ENCODE assay signal across 26 cellular contexts in the genomic region with DNA sequence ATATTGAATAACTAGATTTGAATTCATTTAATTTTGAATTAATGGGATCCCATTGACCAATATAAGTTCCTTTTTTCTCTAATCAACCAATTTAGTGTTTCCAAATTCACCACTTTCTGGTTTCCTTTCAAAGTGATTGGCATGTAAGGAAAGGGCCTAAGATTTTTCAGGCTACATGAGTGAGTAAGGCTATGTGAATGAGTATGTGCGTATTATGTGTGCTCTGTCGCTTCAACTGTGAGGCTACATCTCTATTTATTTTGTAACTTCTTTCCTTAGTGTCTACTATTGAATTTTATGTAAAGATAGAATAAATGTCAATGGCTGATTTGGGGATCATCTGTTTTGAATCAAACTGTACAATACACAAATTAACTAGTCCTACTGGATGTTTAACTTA.
DNase-seq lines count a peak whose midpoint lies in the region; ATAC-seq, FAIRE-seq and TF ChIP-seq lines count a peak whose summit lies in the region.
"Had no signal": no experiment of that assay in that cellular context is flagged by ENCODE, and none has a peak within 500 bp of the region (broad histone marks: within the 10 kb centered on the region; RNA-seq: fewer than 3 reads in every experiment).

No MANE protein-coding gene starts in this region.

- H3K4me2 ChIP-seq in smooth muscle cell (peak overlapping the region; percentile 28), HepG2 (ENCODE audit: low read depth, low read length) (no peak overlapping the region)
- H3K4me2 ChIP-seq: A549 had no signal

- 35% methylated on average over 2 of the region's 2 CpGs for WGBS in smooth muscle cell (ENCODE audit: low lambda C conversion rate)
- WGBS in HepG2 (ENCODE audit: low lambda C conversion rate) = 27% methylated on average over 2 of the region's 2 CpGs

- H3K27me3 ChIP-seq in smooth muscle cell (ENCODE audit: low read depth) (no peaks in the 10 kb centered on the region), HepG2 (ENCODE audit: control insufficient read depth in 1 of 2, insufficient read depth in 2 of 2, low read length in 2 of 2) (no peaks in the 10 kb centered on the region)
- H3K27me3 ChIP-seq: Peyer's patch had no signal

- H3K9ac ChIP-seq in smooth muscle cell (ENCODE audit: low read depth) (no peak overlapping the region), HepG2 (ENCODE audit: insufficient read depth, low read depth, low read length) (no peak overlapping the region)

- no peaks in the 10 kb centered on the region for H3K27me3 Mint-ChIP-seq in chondrocyte (ENCODE audit: low read depth)

- H3K4me3 ChIP-seq in smooth muscle cell (no peak overlapping the region), HepG2 (replicated peaks in 1 of 3; ENCODE audit: insufficient read depth in 1 of 3, low read depth in 2 of 3, low read length in 3 of 3) (no peak overlapping the region)
- H3K4me3 ChIP-seq: A549, Peyer's patch had no signal

- CTCF ChIA-PET in HepG2 (lab: Yijun Ruan, JAX; ENCODE audit: low intra/inter-chr PET ratio, low total read pairs) = no interaction called here

- peak overlapping the region; percentile 96 for H3K27ac Mint-ChIP-seq in chondrocyte (ENCODE audit: unreplicated experiment)
- H3K27ac Mint-ChIP-seq: CD4-positive, alpha-beta memory T cell; H9 had no signal

- H3K9me3 Mint-ChIP-seq in chondrocyte (ENCODE audit: low read depth) = peaks cover 3% of the 10 kb centered on the region
- H3K9me3 Mint-ChIP-seq: H9 had no signal

- H3K27ac ChIP-seq in smooth muscle cell (ENCODE audit: low read depth) = peak overlapping the region; percentile 22
- H3K27ac ChIP-seq in HepG2 (ENCODE audit: extremely low read length, insufficient read depth, low read length) = no peak overlapping the region
- H3K27ac ChIP-seq: A549, Peyer's patch had no signal

- ATAC-seq in HepG2 = no peak
- ATAC-seq: A549 had no signal

- no peak for FAIRE-seq in HepG2 (lab: Jason Lieb, UNC)
- FAIRE-seq: A549, GM19239 had no signal

- no peaks in the 10 kb centered on the region for H4K20me1 ChIP-seq in smooth muscle cell (ENCODE audit: low read depth)
- H4K20me1 ChIP-seq in HepG2 (ENCODE audit: insufficient read depth, low read length) = no peaks in the 10 kb centered on the region

- in situ Hi-C loops in HepG2 (cut with HindIII; ENCODE audit: extremely low pct_ligation_motif_present, low pct_unique_long_range_greater_than_20kb) = no loop called here

- DNase-seq in ELR (ENCODE audit: low read depth) (peak; percentile 19), M059J (ENCODE audit: low read depth) (peak; percentile 3), chondrocyte (ENCODE audit: low spot score) (no peak), smooth muscle cell (lab: John Stamatoyannopoulos, UW; ENCODE audit: unreplicated experiment) (no peak), SIG-M5 treated with dmso at 0.1 percent for 504 hours (lab: John Stamatoyannopoulos, UW; ENCODE audit: unreplicated experiment) (no peak), HepG2 (ENCODE audit: low spot score) (no peak), DMS 273 treated with DMSO at 0.1 percent for 48 hours (lab: John Stamatoyannopoulos, UW) (no peak)
- DNase-seq: C1 segment of cervical spinal cord; Caco-2; CD4-positive, alpha-beta memory T cell; DMS79; H9; KG1; MM.1S; NCI-H1417; NCI-H1694; NCI-H2029 treated with DMSO at 0.1 percent for 48 hours; NCI-H2171 treated with DMSO at 0.1 percent for 48 hours; NCI-H446; NCI-H524 treated with DMSO at 0.1 percent for 48 hours; NCI-H774; Peyer's patch; SIG-M5; T-helper 2 cell had no signal

- peaks cover 37% of the 10 kb centered on the region for H3K4me1 Mint-ChIP-seq in chondrocyte (ENCODE audit: low read depth)
- H3K4me1 Mint-ChIP-seq: CD4-positive, alpha-beta memory T cell had no signal

- BruUV-seq in HepG2 (replicated peaks; lab: Mats Ljungman, UMichigan) = no TSS peak

- intact Hi-C loops in HepG2 (cut with micrococcal nuclease; ENCODE audit: unreplicated experiment) = no loop called here

- no peaks in the 10 kb centered on the region for H3K4me1 ChIP-seq in smooth muscle cell (ENCODE audit: low read depth)
- H3K4me1 ChIP-seq in HepG2 (ENCODE audit: insufficient read depth, low read length) = no peaks in the 10 kb centered on the region
- H3K4me1 ChIP-seq: A549, Caco-2, Peyer's patch had no signal

- H2AFZ ChIP-seq in smooth muscle cell (ENCODE audit: low read depth) (no peak overlapping the region), HepG2 (ENCODE audit: low read length) (no peak overlapping the region)

- TF ChIP-seq RAD21 in HepG2 (CRISPR knock-in tag; IDR thresholded peaks at IDR 0.05) = no peak

- H3F3A ChIP-seq in smooth muscle cell (ENCODE audit: low read depth) = no peaks in the 10 kb centered on the region

- TF ChIP-seq EP300 in HepG2 (IDR thresholded peaks at IDR 0.05; ENCODE audit: low read depth in 2 of 2, low read length in 2 of 2) (no peak), HepG2 (CRISPR knock-in tag; IDR thresholded peaks at IDR 0.05; ENCODE audit: borderline replicate concordance) (no peak)

- POLR2A ChIA-PET in HepG2 (lab: Yijun Ruan, JAX) = no interaction called here

- no peak overlapping the region for H3K4me3 Mint-ChIP-seq in chondrocyte (ENCODE audit: unreplicated experiment)
- H3K4me3 Mint-ChIP-seq: CD4-positive, alpha-beta memory T cell; H9 had no signal

- H3K9me3 ChIP-seq in smooth muscle cell (replicated peaks; ENCODE audit: low read depth) = no peaks in the 10 kb centered on the region
- no peaks in the 10 kb centered on the region for H3K9me3 ChIP-seq in HepG2 (ENCODE audit: low read length)
- H3K9me3 ChIP-seq: A549, Caco-2, Peyer's patch had no signal

- no peaks in the 10 kb centered on the region for H3K36me3 Mint-ChIP-seq in chondrocyte (ENCODE audit: low read depth)
- H3K36me3 Mint-ChIP-seq: CD4-positive, alpha-beta memory T cell had no signal

- H3K36me3 ChIP-seq in smooth muscle cell (ENCODE audit: low read depth) (no peaks in the 10 kb centered on the region), HepG2 (replicated peaks in 1 of 2; ENCODE audit: control insufficient read depth in 1 of 2, insufficient read depth in 2 of 2, low read length in 2 of 2) (no peaks in the 10 kb centered on the region)
- H3K36me3 ChIP-seq: Peyer's patch had no signal

- TF ChIP-seq CTCF in chondrocyte (IDR thresholded peaks at IDR 0.05) = no peak
- no peak for TF ChIP-seq CTCF in smooth muscle cell (IDR thresholded peaks at IDR 0.05; ENCODE audit: borderline replicate concordance, insufficient read depth, poor library complexity, severe bottlenecking)
- TF ChIP-seq CTCF in HepG2 (CRISPR knock-in tag; IDR thresholded peaks at IDR 0.05) = no peak

- TF ChIP-seq POLR2A in HepG2 (IDR thresholded peaks at IDR 0.05; ENCODE audit: insufficient read depth in 1 of 2, low read depth in 2 of 2, low read length in 2 of 2) = no peak

- H3K79me2 ChIP-seq in smooth muscle cell (ENCODE audit: low read depth) (no peaks in the 10 kb centered on the region), HepG2 (ENCODE audit: insufficient read depth, low read length) (no peaks in the 10 kb centered on the region)

TF ChIP-seq in HepG2, 621 proteins besides CTCF, POLR2A, EP300 and RAD21:
- TF ChIP-seq FOSL2 (CRISPR knock-in tag; IDR thresholded peaks at IDR 0.05) (no peak), ZNF691 (CRISPR knock-in tag; IDR thresholded peaks at IDR 0.05; ENCODE audit: borderline replicate concordance, low read depth) (no peak), HOXA7 (CRISPR knock-in tag; IDR thresholded peaks at IDR 0.05) (no peak), MAX (IDR thresholded peaks at IDR 0.05) (no peak), DPF2 (CRISPR knock-in tag; IDR thresholded peaks at IDR 0.05; ENCODE audit: borderline replicate concordance, low read depth) (no peak), RARG (CRISPR knock-in tag; IDR thresholded peaks at IDR 0.05; ENCODE audit: low read depth) (no peak), KDM4B (CRISPR knock-in tag; IDR thresholded peaks at IDR 0.05) (no peak), ZNF3 (CRISPR knock-in tag; IDR thresholded peaks at IDR 0.05) (no peak)
- TF ChIP-seq, protein P1, sequence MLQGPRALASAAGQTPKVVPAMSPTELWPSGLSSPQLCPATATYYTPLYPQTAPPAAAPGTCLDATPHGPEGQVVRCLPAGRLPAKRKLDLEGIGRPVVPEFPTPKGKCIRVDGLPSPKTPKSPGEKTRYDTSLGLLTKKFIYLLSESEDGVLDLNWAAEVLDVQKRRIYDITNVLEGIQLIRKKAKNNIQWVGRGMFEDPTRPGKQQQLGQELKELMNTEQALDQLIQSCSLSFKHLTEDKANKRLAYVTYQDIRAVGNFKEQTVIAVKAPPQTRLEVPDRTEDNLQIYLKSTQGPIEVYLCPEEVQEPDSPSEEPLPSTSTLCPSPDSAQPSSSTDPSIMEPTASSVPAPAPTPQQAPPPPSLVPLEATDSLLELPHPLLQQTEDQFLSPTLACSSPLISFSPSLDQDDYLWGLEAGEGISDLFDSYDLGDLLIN (CRISPR knock-in tag; IDR thresholded peaks at IDR 0.05; ENCODE audit: borderline replicate concordance) = no peak
- TF ChIP-seq, protein P2, sequence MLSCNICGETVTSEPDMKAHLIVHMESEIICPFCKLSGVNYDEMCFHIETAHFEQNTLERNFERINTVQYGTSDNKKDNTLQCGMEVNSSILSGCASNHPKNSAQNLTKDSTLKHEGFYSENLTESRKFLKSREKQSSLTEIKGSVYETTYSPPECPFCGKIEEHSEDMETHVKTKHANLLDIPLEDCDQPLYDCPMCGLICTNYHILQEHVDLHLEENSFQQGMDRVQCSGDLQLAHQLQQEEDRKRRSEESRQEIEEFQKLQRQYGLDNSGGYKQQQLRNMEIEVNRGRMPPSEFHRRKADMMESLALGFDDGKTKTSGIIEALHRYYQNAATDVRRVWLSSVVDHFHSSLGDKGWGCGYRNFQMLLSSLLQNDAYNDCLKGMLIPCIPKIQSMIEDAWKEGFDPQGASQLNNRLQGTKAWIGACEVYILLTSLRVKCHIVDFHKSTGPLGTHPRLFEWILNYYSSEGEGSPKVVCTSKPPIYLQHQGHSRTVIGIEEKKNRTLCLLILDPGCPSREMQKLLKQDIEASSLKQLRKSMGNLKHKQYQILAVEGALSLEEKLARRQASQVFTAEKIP (CRISPR knock-in tag; IDR thresholded peaks at IDR 0.05; ENCODE audit: borderline replicate concordance) = no peak

Comparison
In these comparisons a context has a peak if more than half of its experiments do, and no peak if none do; other contexts are left out.
1. DNase-seq: peak in ELR (single experiment) and M059J (single experiment); none in chondrocyte (single experiment), smooth muscle cell (single experiment), SIG-M5 treated with dmso at 0.1 percent for 504 hours (single experiment), HepG2 (single experiment) and DMS 273 treated with DMSO at 0.1 percent for 48 hours (single experiment).